In the genomic region with DNA sequence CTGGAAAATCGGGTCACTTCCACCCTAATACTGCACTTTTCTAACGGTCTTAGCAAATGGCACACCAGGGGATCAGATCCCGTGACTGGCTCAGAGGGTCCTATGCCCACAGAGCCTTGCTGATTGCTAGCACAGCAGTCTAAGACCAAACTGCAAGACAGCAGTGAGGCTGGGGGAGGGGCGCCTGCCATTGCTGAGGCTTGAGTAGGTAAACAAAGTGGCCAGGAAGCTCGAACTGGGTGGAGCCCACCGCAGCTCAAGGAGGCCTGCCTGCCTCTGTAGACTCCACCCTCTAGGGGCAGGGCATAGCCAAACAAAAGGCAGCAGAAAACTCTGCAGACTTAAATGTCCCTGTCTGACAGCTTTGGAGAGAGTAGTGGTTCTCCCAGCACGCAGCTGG, we compare ENCODE assay signal across 21 cellular contexts. TPM values are rescaled to one million over a fixed set of nuclear protein-coding genes. Genes with fewer than 3 reads are reported as not detected.
"Had no signal": no experiment of that assay in that cellular context is flagged by ENCODE, and none has a peak within 500 bp of the region (broad histone marks: within the 10 kb centered on the region; RNA-seq: fewer than 3 reads in every experiment).

No MANE protein-coding gene starts in this region.

RNA-seq across cellular contexts. Expression of gene CYP2B6, which starts 42.2 kb away (rescaled TPM):
- total RNA-seq: left ventricle myocardium inferior; mesenteric fat pad; myocyte; naive thymus-derived CD4-positive, alpha-beta T cell; natural killer cell treated with Interleukin-12 subunit alpha and Interleukin-12 subunit beta and Interleukin-15 and Interleukin-18, amount 100 ng/mL, for 72 hours; occipital lobe; osteocyte; posterior vena cava; sigmoid colon; spleen; subcutaneous adipose tissue; thoracic aorta had no signal
- polyA plus RNA-seq: immature natural killer cell; naive thymus-derived CD4-positive, alpha-beta T cell; neural cell; psoas muscle; spleen had no signal

RNA-seq across cellular contexts. Expression of gene CYP2A13, which starts 54.9 kb away (rescaled TPM):
- total RNA-seq: kidney epithelial cell; left ventricle myocardium inferior; lower leg skin; mesenteric fat pad; mucosa of descending colon; myocyte; naive thymus-derived CD4-positive, alpha-beta T cell; natural killer cell treated with Interleukin-12 subunit alpha and Interleukin-12 subunit beta and Interleukin-15 and Interleukin-18, amount 100 ng/mL, for 72 hours; occipital lobe; osteocyte; posterior vena cava; psoas muscle; sigmoid colon; spleen; subcutaneous adipose tissue; suprapubic skin; thoracic aorta; upper lobe of right lung had no signal
- polyA plus RNA-seq: immature natural killer cell; naive thymus-derived CD4-positive, alpha-beta T cell; neural cell; psoas muscle; sigmoid colon; small intestine; spleen had no signal
